Comparison of ENCODE assay signal across 23 cellular contexts in genomic region chr11:120031612-120032600, GRCh38.
DNase-seq lines count a peak whose midpoint lies in the region; ATAC-seq and TF ChIP-seq lines count a peak whose summit lies in the region.
"Had no signal": no experiment of that assay in that cellular context is flagged by ENCODE, and none has a peak within 500 bp of the region (broad histone marks: within the 10 kb centered on the region; RNA-seq: fewer than 3 reads in every experiment).

No MANE protein-coding gene starts in this region.

- ATAC-seq in heart right ventricle: no peak
- ATAC-seq: naive thymus-derived CD4-positive, alpha-beta T cell had no signal

- H3K4me3 Mint-ChIP-seq in neural crest cell: no peak overlapping the region
- H3K4me3 Mint-ChIP-seq: activated CD4-positive, alpha-beta T cell treated with anti-CD3 and anti-CD28 coated beads, Interleukin-2, amount 10 ng/mL, durations not matched to agents 24 days and 14 days; activated naive CD4-positive, alpha-beta T cell treated with anti-CD3 and anti-CD28 coated beads, Interleukin-2, amount 10 ng/mL, durations not matched to agents 7 days and 5 days; GM23338; naive thymus-derived CD4-positive, alpha-beta T cell had no signal

- H3K27me3 Mint-ChIP-seq in neural crest cell (ENCODE audit: low read depth): no peaks in the 10 kb centered on the region
- H3K27me3 Mint-ChIP-seq: activated CD4-positive, alpha-beta T cell treated with anti-CD3 and anti-CD28 coated beads, Interleukin-2, amount 10 ng/mL, durations not matched to agents 24 days and 14 days had no signal

- H3K27me3 ChIP-seq in right atrium auricular region: no peaks in the 10 kb centered on the region
- H3K27me3 ChIP-seq in heart right ventricle: peaks cover 0 to 38% (median 11%) of the 10 kb centered on the region in 7 donors
- peaks cover 12% of the 10 kb centered on the region for H3K27me3 ChIP-seq in suprapubic skin
- H3K27me3 ChIP-seq: hepatocyte had no signal

- peaks cover 2% of the 10 kb centered on the region for H3K36me3 Mint-ChIP-seq in neural crest cell (ENCODE audit: low read depth)
- H3K36me3 Mint-ChIP-seq: activated naive CD4-positive, alpha-beta T cell treated with anti-CD3 and anti-CD28 coated beads, Interleukin-2, amount 10 ng/mL, durations not matched to agents 7 days and 5 days; naive thymus-derived CD4-positive, alpha-beta T cell had no signal

- DNase-seq in right atrium auricular region (ENCODE audit: low spot score) (peak; percentile 57), heart right ventricle (no peak), coronary artery (ENCODE audit: low spot score) (peak; percentile 54), neural crest cell (ENCODE audit: low read depth, low spot score) (no peak), ureter (ENCODE audit: low spot score) (peak; percentile 28), suprapubic skin (ENCODE audit: low spot score in 2 of 2) (no peak), KG1 (lab: John Stamatoyannopoulos, UW) (no peak), DMS53 (lab: John Stamatoyannopoulos, UW) (no peak)
- DNase-seq: activated CD4-positive, alpha-beta T cell treated with anti-CD3 and anti-CD28 coated beads, Interleukin-2, amount 10 ng/mL, durations not matched to agents 24 days and 14 days; activated naive CD4-positive, alpha-beta T cell treated with anti-CD3 and anti-CD28 coated beads, Interleukin-2, amount 10 ng/mL, durations not matched to agents 7 days and 5 days; activated T-cell treated with anti-CD3 and anti-CD28 coated beads for 4 hours; DMS153; Kasumi-1; kidney; mammary epithelial cell; naive thymus-derived CD4-positive, alpha-beta T cell; NCI-H1092 treated with DMSO at 0.1 percent for 48 hours; NCI-H2107; NCI-H524 treated with DMSO at 0.1 percent for 48 hours; SHP77; stimulated activated CD8-positive, alpha-beta memory T cell treated with anti-CD3 and anti-CD28 coated beads, Interleukin-4, amount 100 ng/mL, for 48 hours had no signal

- H3K9me3 ChIP-seq in right atrium auricular region (peaks cover 0 to 9% of the 10 kb centered on the region in 2 donors), heart right ventricle (peaks cover 0 to 13% (median 0%) of the 10 kb centered on the region in 11 donors), suprapubic skin (no peaks in the 10 kb centered on the region)

- H3K4me1 Mint-ChIP-seq in neural crest cell: peaks cover 7% of the 10 kb centered on the region
- H3K4me1 Mint-ChIP-seq: activated CD4-positive, alpha-beta T cell treated with anti-CD3 and anti-CD28 coated beads, Interleukin-2, amount 10 ng/mL, durations not matched to agents 24 days and 14 days; activated naive CD4-positive, alpha-beta T cell treated with anti-CD3 and anti-CD28 coated beads, Interleukin-2, amount 10 ng/mL, durations not matched to agents 7 days and 5 days; naive thymus-derived CD4-positive, alpha-beta T cell had no signal

- intact Hi-C loops in heart right ventricle (cut with DNase I): no loop called here

- TF ChIP-seq POLR2A in suprapubic skin (IDR thresholded peaks at IDR 0.05): no peak

- TF ChIP-seq EP300 in suprapubic skin (IDR thresholded peaks at IDR 0.05): no peak

- TF ChIP-seq CTCF in right atrium auricular region (IDR thresholded peaks at IDR 0.05) (no peak), heart right ventricle (IDR thresholded peaks at IDR 0.05) (no peak), coronary artery (IDR thresholded peaks at IDR 0.05) (no peak), neural crest cell (conservative IDR thresholded peaks at IDR 0.05) (no peak), suprapubic skin (IDR thresholded peaks at IDR 0.05) (no peak)

- H3K27ac ChIP-seq in right atrium auricular region (no peak overlapping the region), heart right ventricle (no peak overlapping the region), coronary artery (no peak overlapping the region), suprapubic skin (no peak overlapping the region)
- H3K27ac ChIP-seq: hepatocyte had no signal

- H3K4me3 ChIP-seq in right atrium auricular region (no peak overlapping the region), heart right ventricle (no peak overlapping the region), coronary artery (no peak overlapping the region), suprapubic skin (no peak overlapping the region)
- H3K4me3 ChIP-seq: GM23338, hepatocyte had no signal

- WGBS in heart right ventricle, 2 donors: 57 to 60% methylated on average over 10 to 11 of the region's 11 CpGs
- whole genome bisulfite sequencing in suprapubic skin: 70% methylated on average over 11 of the region's 11 CpGs

- peak overlapping the region; percentile 35 for H3K27ac Mint-ChIP-seq in neural crest cell (ENCODE audit: unreplicated experiment)
- H3K27ac Mint-ChIP-seq: activated CD4-positive, alpha-beta T cell treated with anti-CD3 and anti-CD28 coated beads, Interleukin-2, amount 10 ng/mL, durations not matched to agents 24 days and 14 days; activated naive CD4-positive, alpha-beta T cell treated with anti-CD3 and anti-CD28 coated beads, Interleukin-2, amount 10 ng/mL, durations not matched to agents 7 days and 5 days; GM23338; naive thymus-derived CD4-positive, alpha-beta T cell had no signal

- peaks cover 2% of the 10 kb centered on the region for H3K9me3 Mint-ChIP-seq in neural crest cell
- H3K9me3 Mint-ChIP-seq: activated CD4-positive, alpha-beta T cell treated with anti-CD3 and anti-CD28 coated beads, Interleukin-2, amount 10 ng/mL, durations not matched to agents 24 days and 14 days; activated naive CD4-positive, alpha-beta T cell treated with anti-CD3 and anti-CD28 coated beads, Interleukin-2, amount 10 ng/mL, durations not matched to agents 7 days and 5 days had no signal

- H3K36me3 ChIP-seq in right atrium auricular region (no peaks in the 10 kb centered on the region), heart right ventricle (no peaks in the 10 kb centered on the region), suprapubic skin (no peaks in the 10 kb centered on the region)

- no peaks in the 10 kb centered on the region for H3K4me1 ChIP-seq in right atrium auricular region
- H3K4me1 ChIP-seq in heart right ventricle: peaks cover 0 to 5% (median 0%) of the 10 kb centered on the region in 9 donors
- H3K4me1 ChIP-seq in suprapubic skin: no peaks in the 10 kb centered on the region

Comparison
In these comparisons a context has a peak if more than half of its experiments do, and no peak if none do; other contexts are left out.
1. DNase-seq: peak in right atrium auricular region (single experiment), coronary artery (single experiment) and ureter (single experiment); none in heart right ventricle (0 of 2), neural crest cell (single experiment), suprapubic skin (0 of 2), KG1 (single experiment) and DMS53 (single experiment).